Comparison of ENCODE assay signal across 31 cellular contexts in the genomic region with DNA sequence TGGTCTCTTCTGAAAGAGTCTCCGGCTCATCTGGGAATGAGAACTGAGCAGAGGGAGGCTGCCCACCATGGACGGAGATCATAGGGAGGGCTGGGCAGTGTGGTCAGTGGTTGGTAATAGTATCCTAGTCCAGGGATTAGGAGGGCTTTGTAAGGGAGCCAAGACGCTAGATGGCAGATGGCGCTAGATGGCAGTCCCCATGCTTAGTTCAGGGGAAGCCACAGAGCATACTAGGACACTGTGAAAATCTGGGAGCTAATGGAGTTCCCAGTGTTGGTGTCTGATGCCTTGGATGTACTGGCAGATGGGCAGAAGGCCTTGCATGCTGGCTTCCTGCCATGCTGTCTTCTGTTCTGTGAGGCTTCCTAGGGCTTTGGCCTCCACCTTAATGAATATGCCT. TPM values are rescaled to one million over a fixed set of nuclear protein-coding genes. Genes with fewer than 3 reads are reported as not detected.
DNase-seq lines count a peak whose midpoint lies in the region; ATAC-seq and TF ChIP-seq lines count a peak whose summit lies in the region.
"Had no signal": no experiment of that assay in that cellular context is flagged by ENCODE, and none has a peak within 500 bp of the region (broad histone marks: within the 10 kb centered on the region; RNA-seq: fewer than 3 reads in every experiment).

No MANE protein-coding gene starts in this region.

- no peak overlapping the region for H3K4me2 ChIP-seq in trophoblast cell (ENCODE audit: low read length)

- H3K4me1 Mint-ChIP-seq in progenitor cell of endocrine pancreas (ENCODE audit: low read depth), result no peaks in the 10 kb centered on the region
- H3K4me1 Mint-ChIP-seq: activated naive CD4-positive, alpha-beta T cell treated with anti-CD3 and anti-CD28 coated beads, Interleukin-2, amount 50 U/mL, for 24 hours; activated T-helper 17 cell treated with anti-CD3 and anti-CD28 coated beads, Interleukin-2, amount 50 U/mL, for 72 hours; immature natural killer cell; naive thymus-derived CD4-positive, alpha-beta T cell had no signal

- no peak overlapping the region for H3K23ac ChIP-seq in trophoblast cell (ENCODE audit: low read length)

- intact Hi-C loops in dorsolateral prefrontal cortex (cut with DNase I), result loop anchor here in 1 of 2 donors (5.0 kb wide), 1 partner anchor 103 kb away; no protein-coding TSS in a partner anchor

- H3K79me2 ChIP-seq in trophoblast cell (ENCODE audit: control insufficient read depth, insufficient read depth, low read length, poor library complexity), result no peaks in the 10 kb centered on the region

- H3K27me3 ChIP-seq in dorsolateral prefrontal cortex (peaks cover 0 to 7% (median 0%) of the 10 kb centered on the region in 45 donors), trophoblast cell (ENCODE audit: insufficient read depth, low read length) (no peaks in the 10 kb centered on the region)
- H3K27me3 ChIP-seq: BE2C, left lung, Peyer's patch, SJSA1 had no signal

- TF ChIP-seq CTCF in dorsolateral prefrontal cortex (IDR thresholded peaks at IDR 0.05 in 54 of 56, conservative IDR thresholded peaks at IDR 0.05 in 2 of 56; ENCODE audit: low read depth in 1 of 56, partially characterized antibody in 56 of 56) (peak in 38 of 56 donors; percentile 14 to 65 (median 36)), progenitor cell of endocrine pancreas (IDR thresholded peaks at IDR 0.05; ENCODE audit: unreplicated experiment) (no peak)

- WGBS in trophoblast cell (ENCODE audit: extremely low coverage, insufficient coverage, insufficient read length), result no CpG with 5 or more reads among the region's 4 CpGs

- peak overlapping the region; percentile 2 for H2BK120ac ChIP-seq in trophoblast cell (ENCODE audit: insufficient read depth, low read length, poor library complexity)

- peaks cover 1% of the 10 kb centered on the region for H3K9me3 ChIP-seq in trophoblast cell (ENCODE audit: insufficient read depth, low read depth, low read length)
- H3K9me3 ChIP-seq: BE2C, Caco-2, esophagus squamous epithelium, left lung, Peyer's patch, SJSA1 had no signal

- DNase-seq in G401 (ENCODE audit: low spot score) (peak; percentile 98), NCI-H82 (lab: John Stamatoyannopoulos, UW) (peak; percentile 81), dorsolateral prefrontal cortex (peak in 7 of 10 donors; percentile 35 to 87 (median 53)), trophoblast cell (no peak), progenitor cell of endocrine pancreas (ENCODE audit: low spot score, unreplicated experiment) (no peak), T-helper 2 cell (no peak)
- DNase-seq in stimulated activated CD4-positive, alpha-beta T cell treated with anti-CD3 and anti-CD28 coated beads, Interleukin-15, amount 100 ng/mL, for 24 hours, result no peak
- DNase-seq: activated CD4-positive, CD25-positive, alpha-beta regulatory T cell treated with anti-CD3 and anti-CD28 coated beads, Interleukin-2, amount 50 U/mL, for 72 hours; activated CD8-positive, alpha-beta T cell treated with anti-CD3 and anti-CD28 coated beads for 36 hours; BE2C; Caco-2; DND-41; esophagus squamous epithelium; foreskin melanocyte; GM23248; immature natural killer cell; left lung; naive thymus-derived CD4-positive, alpha-beta T cell; NCI-H2081 treated with DMSO at 0.1 percent for 48 hours; Peyer's patch; spleen; stimulated activated CD4-positive, alpha-beta T cell treated with anti-CD3 and anti-CD28 coated beads, Interleukin-2, amount 100 ng/mL, for 48 hours had no signal

- peak overlapping the region; percentile 2 for H4K91ac ChIP-seq in trophoblast cell (ENCODE audit: low read depth, low read length)

- H3K4me1 ChIP-seq in trophoblast cell (ENCODE audit: control insufficient read depth in 1 of 2, insufficient read depth in 2 of 2, low read length in 2 of 2), result peaks cover 5 to 15% of the 10 kb centered on the region in 2 experiments
- H3K4me1 ChIP-seq: BE2C, Caco-2, esophagus squamous epithelium, left lung, Peyer's patch, SJSA1, spleen had no signal

- H2BK5ac ChIP-seq in trophoblast cell (ENCODE audit: low read depth, low read length, poor library complexity), result no peak overlapping the region

- no peak overlapping the region for H4K8ac ChIP-seq in trophoblast cell (ENCODE audit: low read depth, low read length)

- H2AFZ ChIP-seq in trophoblast cell (ENCODE audit: insufficient read depth, low read length, poor library complexity), result no peak overlapping the region
- H2AFZ ChIP-seq: GM23248 had no signal

- H3K27me3 Mint-ChIP-seq in progenitor cell of endocrine pancreas, result peaks cover 5% of the 10 kb centered on the region

- no peak overlapping the region for H2AK5ac ChIP-seq in trophoblast cell (ENCODE audit: low read length)

- peak overlapping the region; percentile 24 for H2BK12ac ChIP-seq in trophoblast cell (ENCODE audit: low read length)

- no peak overlapping the region for H3K4me3 Mint-ChIP-seq in progenitor cell of endocrine pancreas (ENCODE audit: low read depth)
- H3K4me3 Mint-ChIP-seq: activated CD8-positive, alpha-beta T cell treated with anti-CD3 and anti-CD28 coated beads for 36 hours; activated naive CD4-positive, alpha-beta T cell treated with anti-CD3 and anti-CD28 coated beads, Interleukin-2, amount 50 U/mL, for 24 hours; activated T-helper 17 cell treated with anti-CD3 and anti-CD28 coated beads, Interleukin-2, amount 50 U/mL, for 72 hours; dendritic cell treated with granulocyte-macrophage colony-stimulating factor and Interleukin-4, amounts not matched to agents 40 ng/mL and 50 ng/mL, for 4 days; immature natural killer cell; naive thymus-derived CD4-positive, alpha-beta T cell had no signal

- ATAC-seq in GM19395 (IDR thresholded peaks at IDR 0.05; ENCODE audit: unreplicated experiment), result no peak
- ATAC-seq: activated CD8-positive, alpha-beta T cell treated with anti-CD3 and anti-CD28 coated beads for 36 hours; activated T-helper 17 cell treated with anti-CD3 and anti-CD28 coated beads, Interleukin-2, amount 50 U/mL, for 72 hours; K562; left lung; naive thymus-derived CD4-positive, alpha-beta T cell had no signal

- no peak overlapping the region for H3K27ac Mint-ChIP-seq in progenitor cell of endocrine pancreas
- H3K27ac Mint-ChIP-seq: activated CD8-positive, alpha-beta T cell treated with anti-CD3 and anti-CD28 coated beads for 36 hours; activated naive CD4-positive, alpha-beta T cell treated with anti-CD3 and anti-CD28 coated beads, Interleukin-2, amount 50 U/mL, for 24 hours; activated T-helper 17 cell treated with anti-CD3 and anti-CD28 coated beads, Interleukin-2, amount 50 U/mL, for 72 hours; dendritic cell treated with granulocyte-macrophage colony-stimulating factor and Interleukin-4, amounts not matched to agents 40 ng/mL and 50 ng/mL, for 4 days; immature natural killer cell; naive thymus-derived CD4-positive, alpha-beta T cell had no signal

- no peaks in the 10 kb centered on the region for H3K36me3 ChIP-seq in trophoblast cell (ENCODE audit: control insufficient read depth in 1 of 2, insufficient read depth in 2 of 2, low read length in 2 of 2)
- H3K36me3 ChIP-seq: BE2C, esophagus squamous epithelium, left lung, Peyer's patch, SJSA1, spleen had no signal

- H3K36me3 Mint-ChIP-seq in progenitor cell of endocrine pancreas (ENCODE audit: insufficient read depth), result no peaks in the 10 kb centered on the region
- H3K36me3 Mint-ChIP-seq: activated naive CD4-positive, alpha-beta T cell treated with anti-CD3 and anti-CD28 coated beads, Interleukin-2, amount 50 U/mL, for 24 hours; immature natural killer cell; naive thymus-derived CD4-positive, alpha-beta T cell had no signal

- no peak overlapping the region for H3K9ac ChIP-seq in trophoblast cell (ENCODE audit: low read length)
- H3K9ac ChIP-seq: GM23248 had no signal

- no peak overlapping the region for H3K4ac ChIP-seq in trophoblast cell (ENCODE audit: low read depth, low read length)

- H3K18ac ChIP-seq in trophoblast cell (ENCODE audit: low read length), result no peak overlapping the region

- H3K4me3 ChIP-seq in dorsolateral prefrontal cortex, result no peak overlapping the region
- H3K4me3 ChIP-seq in trophoblast cell (ENCODE audit: low read depth, low read length), result no peak overlapping the region
- H3K4me3 ChIP-seq: esophagus squamous epithelium, GM23248, K562, left lung, Peyer's patch, SJSA1, spleen had no signal

- in situ Hi-C loops in G401 (cut with HindIII; ENCODE audit: low sequenced_read_pairs), result no loop called here

- H4K12ac ChIP-seq in trophoblast cell (ENCODE audit: low read depth, low read length), result no peak overlapping the region

- peaks cover 11% of the 10 kb centered on the region for H3K79me1 ChIP-seq in trophoblast cell (ENCODE audit: low read length)

- H3K9me3 Mint-ChIP-seq in progenitor cell of endocrine pancreas (ENCODE audit: low read depth), result no peaks in the 10 kb centered on the region
- H3K9me3 Mint-ChIP-seq: activated CD8-positive, alpha-beta T cell treated with anti-CD3 and anti-CD28 coated beads for 36 hours; activated naive CD4-positive, alpha-beta T cell treated with anti-CD3 and anti-CD28 coated beads, Interleukin-2, amount 50 U/mL, for 24 hours; activated T-helper 17 cell treated with anti-CD3 and anti-CD28 coated beads, Interleukin-2, amount 50 U/mL, for 72 hours; dendritic cell treated with granulocyte-macrophage colony-stimulating factor and Interleukin-4, amounts not matched to agents 40 ng/mL and 50 ng/mL, for 4 days had no signal

- no peak overlapping the region for H3K14ac ChIP-seq in trophoblast cell (ENCODE audit: low read length)

- peak overlapping the region; percentile 25 to 100 (median 96) for H3K27ac ChIP-seq in dorsolateral prefrontal cortex
- H3K27ac ChIP-seq in trophoblast cell (ENCODE audit: low read depth, low read length), result no peak overlapping the region
- H3K27ac ChIP-seq: GM23248, left lung, Peyer's patch, SJSA1, spleen had no signal

RNA-seq across cellular contexts. Expression of gene DAAM2, which starts 21.7 kb away (rescaled TPM):
- total RNA-seq in G401 (2014; rRNA removed; shearing (Covaris generic)), result under 0.01 and 1.1 TPM in 2 replicates
- 100 to 1,000 TPM in 95 of 120 experiments, 10 to 100 TPM in 25; 43.8 to 450 (median 152) TPM for total RNA-seq in dorsolateral prefrontal cortex
- polyA plus RNA-seq in trophoblast cell (2013), result 8.4 and 9.1 TPM in 2 replicates
- total RNA-seq in progenitor cell of endocrine pancreas, result 6.3 and 6.6 TPM in 2 replicates
- total RNA-seq: activated CD8-positive, alpha-beta T cell treated with anti-CD3 and anti-CD28 coated beads for 36 hours; activated T-helper 17 cell treated with anti-CD3 and anti-CD28 coated beads, Interleukin-2, amount 50 U/mL, for 72 hours; Caco-2; MCF 10A; naive thymus-derived CD4-positive, alpha-beta T cell; NCI-H460; T-helper 1 cell treated with Interleukin-12 subunit alpha and Interleukin-12 subunit beta and Interleukin-4 antibody, amounts not matched to agents 30 ng/mL and 1 ng/mL, for 36 hours had no signal
- polyA plus RNA-seq: immature natural killer cell; naive thymus-derived CD4-positive, alpha-beta T cell had no signal

RNA-seq across cellular contexts. Expression of gene KIF6, which starts 45.3 kb away (rescaled TPM):
- total RNA-seq in G401 (2014; rRNA removed; shearing (Covaris generic)), result 0.20 and 0.62 TPM in 2 replicates
- total RNA-seq in dorsolateral prefrontal cortex (10 to 100 TPM in 77 of 120 experiments, 1 to 10 TPM in 43; 3.2 to 34.6 (median 11.4) TPM), progenitor cell of endocrine pancreas (2.5 and 2.9 TPM in 2 replicates)
- polyA plus RNA-seq in trophoblast cell (2013), result 0.37 and 0.45 TPM in 2 replicates
- total RNA-seq: Caco-2; K562; naive thymus-derived CD4-positive, alpha-beta T cell; NCI-H460; SJSA1 had no signal
- polyA plus RNA-seq: immature natural killer cell, K562 had no signal

Comparison
In these comparisons a context has a peak if more than half of its experiments do, and no peak if none do; other contexts are left out.
1. DNase-seq: peak in G401 (single experiment), NCI-H82 (single experiment) and dorsolateral prefrontal cortex (7 of 10); none in trophoblast cell (0 of 2), progenitor cell of endocrine pancreas (single experiment), stimulated activated CD4-positive, alpha-beta T cell treated with anti-CD3 and anti-CD28 coated beads, Interleukin-15, amount 100 ng/mL, for 24 hours (single experiment) and T-helper 2 cell (0 of 5).